In genomic region chr2:29154610-29155009, GRCh38 we compare ENCODE assay signal across 1 cellular context.
TF ChIP-seq lines count a peak whose summit lies in the region.

No MANE protein-coding gene starts in this region.

TF ChIP-seq in GM23338, 12 proteins besides CTCF, POLR2A, EP300 and RAD21:
- TF ChIP-seq ZNF114 (CRISPR knock-in tag; IDR thresholded peaks at IDR 0.05) (no peak), CREB1 (CRISPR knock-in tag; IDR thresholded peaks at IDR 0.05; ENCODE audit: low read depth) (no peak), NANOG (IDR thresholded peaks at IDR 0.05; ENCODE audit: borderline replicate concordance) (no peak), ETS1 (IDR thresholded peaks at IDR 0.05) (no peak), REST (IDR thresholded peaks at IDR 0.05; ENCODE audit: unreplicated experiment) (no peak), ZNF331 (CRISPR knock-in tag; IDR thresholded peaks at IDR 0.05; ENCODE audit: low read depth) (no peak), EZH2phosphoT487 (IDR thresholded peaks at IDR 0.05; ENCODE audit: unreplicated experiment) (no peak), EZH2 (IDR thresholded peaks at IDR 0.05; ENCODE audit: low read depth, unreplicated experiment) (no peak), POLR2AphosphoS5 (IDR thresholded peaks at IDR 0.05; ENCODE audit: low read depth) (no peak), ZNF462 (CRISPR knock-in tag; IDR thresholded peaks at IDR 0.05) (no peak), JUNB (IDR thresholded peaks at IDR 0.05; ENCODE audit: unreplicated experiment) (no peak), STAT1 (IDR thresholded peaks at IDR 0.05; ENCODE audit: unreplicated experiment) (no peak)
TF ChIP-seq in GM23338: peak in this region for 0.
